26 cellular contexts compared by ENCODE assay signal in the genomic region with DNA sequence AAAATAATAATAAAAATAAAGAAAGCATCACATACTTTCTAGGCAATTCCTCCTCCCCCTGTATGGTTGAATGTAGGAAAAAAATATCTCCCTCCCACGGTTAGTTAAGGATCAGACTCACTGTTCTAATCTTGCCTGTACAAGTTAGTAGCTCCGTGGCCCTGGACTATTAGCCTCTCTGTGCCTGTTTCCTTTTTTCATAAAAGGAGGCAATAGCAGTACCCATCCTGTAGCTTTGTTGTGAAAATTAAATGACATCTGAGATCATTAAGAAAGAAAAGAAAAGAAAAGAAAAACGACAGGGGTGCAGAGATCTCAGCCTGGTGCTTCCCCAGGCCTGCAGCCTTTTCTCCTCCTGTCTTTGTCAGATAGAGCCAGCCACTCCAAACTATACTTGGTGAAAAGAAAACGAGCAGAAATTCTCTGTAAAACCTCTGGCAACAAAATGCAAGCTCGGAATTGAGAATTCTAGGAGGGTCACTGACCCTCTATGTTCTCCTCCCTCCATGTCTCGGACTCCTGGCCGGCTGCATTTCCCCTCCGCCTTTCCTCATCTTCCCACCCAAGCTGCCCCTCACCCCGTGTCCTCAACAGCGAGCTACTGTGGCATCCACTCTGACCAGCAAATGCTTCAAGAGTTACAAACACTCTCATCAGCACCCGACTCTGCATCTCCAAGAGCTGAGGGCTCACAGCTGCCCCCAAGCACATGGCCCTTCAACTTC. TPM values are rescaled to one million over a fixed set of nuclear protein-coding genes. Genes with fewer than 3 reads are reported as not detected.
A peak's percentile ranks its signal among the peaks of the same experiment; 100 is the strongest.
DNase-seq lines count a peak whose midpoint lies in the region; ATAC-seq and TF ChIP-seq lines count a peak whose summit lies in the region.
"Had no signal": no experiment of that assay in that cellular context is flagged by ENCODE, and none has a peak within 500 bp of the region (broad histone marks: within the 10 kb centered on the region; RNA-seq: fewer than 3 reads in every experiment).

No MANE protein-coding gene starts in this region.

- H2AFZ ChIP-seq in GM23338: no peak overlapping the region
- no peak overlapping the region for H2AFZ ChIP-seq in PC-9

- peaks cover 23% of the 10 kb centered on the region for H3K36me3 Mint-ChIP-seq in GM23338 (ENCODE audit: low read depth)
- peaks cover 20% of the 10 kb centered on the region for H3K36me3 Mint-ChIP-seq in progenitor cell of endocrine pancreas (ENCODE audit: insufficient read depth)
- H3K36me3 Mint-ChIP-seq: activated naive CD4-positive, alpha-beta T cell treated with anti-CD3 and anti-CD28 coated beads, Interleukin-2, amount 50 U/mL, for 24 hours; CD4-positive, CD25-positive, alpha-beta regulatory T cell; memory B cell had no signal

- WGBS in esophagus squamous epithelium, 2 donors: 53 to 56% methylated on average over 11 of the region's 11 CpGs

- H3K4me3 ChIP-seq in GM23338: no peak overlapping the region
- H3K4me3 ChIP-seq in PC-9: peak overlapping the region; percentile 15; the same call in 1 of the 2 replicates
- H3K4me3 ChIP-seq in esophagus squamous epithelium: no peak overlapping the region
- H3K4me3 ChIP-seq: testis, vagina had no signal

- ATAC-seq in GM23338: no peak
- ATAC-seq in stimulated activated naive CD8-positive, alpha-beta T cell treated with anti-CD3 and anti-CD28 coated beads, Interleukin-15, Interleukin-2, amounts not matched to agents 100 U/mL and 50 U/mL, for 24 hours: no peak
- ATAC-seq: left colon had no signal

- H3K4me3 Mint-ChIP-seq in GM23338 (peak overlapping the region; percentile 31), progenitor cell of endocrine pancreas (ENCODE audit: low read depth) (no peak overlapping the region)
- H3K4me3 Mint-ChIP-seq: activated naive CD4-positive, alpha-beta T cell treated with anti-CD3 and anti-CD28 coated beads, Interleukin-2, amount 50 U/mL, for 24 hours; CD4-positive, CD25-positive, alpha-beta regulatory T cell; memory B cell had no signal

- H3K4me1 Mint-ChIP-seq in GM23338 (peaks cover 50% of the 10 kb centered on the region), progenitor cell of endocrine pancreas (ENCODE audit: low read depth) (peaks cover 32% of the 10 kb centered on the region)
- H3K4me1 Mint-ChIP-seq: activated naive CD4-positive, alpha-beta T cell treated with anti-CD3 and anti-CD28 coated beads, Interleukin-2, amount 50 U/mL, for 24 hours; CD4-positive, CD25-positive, alpha-beta regulatory T cell; memory B cell had no signal

- H3K4me1 ChIP-seq in GM23338 (ENCODE audit: insufficient read depth) (peaks cover 28% of the 10 kb centered on the region), PC-9 (replicated peaks; ENCODE audit: insufficient read depth) (peaks cover 83% of the 10 kb centered on the region), esophagus squamous epithelium (peaks cover 36 to 93% (median 54%) of the 10 kb centered on the region in 3 donors)
- H3K4me1 ChIP-seq: testis had no signal

- H4K20me1 ChIP-seq in GM23338 (replicated peaks; ENCODE audit: insufficient read depth) (peaks cover 11% of the 10 kb centered on the region), PC-9 (ENCODE audit: insufficient read depth) (peaks cover 86% of the 10 kb centered on the region)

- TF ChIP-seq CTCF in GM23338 (conservative IDR thresholded peaks at IDR 0.05; ENCODE audit: low read depth in 2 of 2) (no peak), PC-9 (conservative IDR thresholded peaks at IDR 0.05) (no peak), esophagus squamous epithelium (IDR thresholded peaks at IDR 0.05) (no peak), progenitor cell of endocrine pancreas (IDR thresholded peaks at IDR 0.05; ENCODE audit: unreplicated experiment) (no peak)

- no peaks in the 10 kb centered on the region for H3K27me3 ChIP-seq in GM23338 (ENCODE audit: insufficient read depth)
- H3K27me3 ChIP-seq in PC-9 (ENCODE audit: insufficient read depth, low read depth): no peaks in the 10 kb centered on the region
- no peaks in the 10 kb centered on the region for H3K27me3 ChIP-seq in esophagus squamous epithelium
- H3K27me3 ChIP-seq: foreskin keratinocyte, testis, vagina had no signal

- H3F3A ChIP-seq in GM23338 (replicated peaks; ENCODE audit: low read depth) (0 out of 2 replicates have a peak, but pooled peaks cover 3% of the 10 kb centered on the region), PC-9 (ENCODE audit: insufficient read depth, low read depth) (peaks cover 92% of the 10 kb centered on the region)

- H3K27me3 Mint-ChIP-seq in GM23338 (ENCODE audit: insufficient read depth, low read depth, poor library complexity): peaks cover 18% of the 10 kb centered on the region
- H3K27me3 Mint-ChIP-seq in progenitor cell of endocrine pancreas: no peaks in the 10 kb centered on the region
- H3K27me3 Mint-ChIP-seq: activated naive CD4-positive, alpha-beta T cell treated with anti-CD3 and anti-CD28 coated beads, Interleukin-2, amount 50 U/mL, for 24 hours had no signal

- TF ChIP-seq POLR2A in esophagus squamous epithelium (IDR thresholded peaks at IDR 0.05): no peak

- DNase-seq in GM23338 (ENCODE audit: low spot score) (no peak), PC-9 (no peak), esophagus squamous epithelium (lab: John Stamatoyannopoulos, UW) (no peak), progenitor cell of endocrine pancreas (ENCODE audit: low spot score, unreplicated experiment) (no peak), GDM1 (lab: John Stamatoyannopoulos, UW) (no peak), caudate nucleus (lab: John Stamatoyannopoulos, UW) (no peak), COLO829 (ENCODE audit: low spot score) (no peak)
- DNase-seq in stimulated activated naive CD8-positive, alpha-beta T cell treated with anti-CD3 and anti-CD28 coated beads, Interleukin-15, Interleukin-2, amounts not matched to agents 100 U/mL and 50 U/mL, for 24 hours: no peak
- DNase-seq: activated CD4-positive, alpha-beta T cell treated with anti-CD3 and anti-CD28 coated beads, Interleukin-2, amount 50 U/mL, for 48 hours; amygdala; CD4-positive, CD25-positive, alpha-beta regulatory T cell; DMS 273 treated with DMSO at 0.1 percent for 48 hours; effector CD8-positive, alpha-beta T cell; erythroblast; foreskin keratinocyte; IMR-90; left colon; NCI-H1092; NCI-H187; stimulated activated naive CD4-positive, alpha-beta T cell treated with Interleukin-2 at 50 U/mL for 16 hours; T-helper 1 cell; testis had no signal

- H3K79me2 ChIP-seq in GM23338 (replicated peaks; ENCODE audit: insufficient read depth): peaks cover 16% of the 10 kb centered on the region
- H3K79me2 ChIP-seq in PC-9 (ENCODE audit: low read depth): peaks cover 99% of the 10 kb centered on the region

- CTCF ChIA-PET in PC-9 (lab: Charles Lee): no interaction called here

- no peak overlapping the region for H3K27ac Mint-ChIP-seq in GM23338
- peak overlapping the region; percentile 39 for H3K27ac Mint-ChIP-seq in progenitor cell of endocrine pancreas
- H3K27ac Mint-ChIP-seq: activated naive CD4-positive, alpha-beta T cell treated with anti-CD3 and anti-CD28 coated beads, Interleukin-2, amount 50 U/mL, for 24 hours; memory B cell had no signal

- POLR2A ChIA-PET in PC-9 (lab: Charles Lee; ENCODE audit: unreplicated experiment): interaction anchor here (0.7 kb wide), 1 partner anchor 89 kb away, joined by 4 read pairs; no protein-coding TSS in a partner anchor

- H3K9me3 ChIP-seq in PC-9 (ENCODE audit: insufficient read depth, low read depth) (no peaks in the 10 kb centered on the region), esophagus squamous epithelium (no peaks in the 10 kb centered on the region)
- H3K9me3 ChIP-seq: testis, vagina had no signal

- BruUV-seq in PC-9 (replicated peaks; lab: Mats Ljungman, UMichigan): no TSS peak

- no peaks in the 10 kb centered on the region for H3K36me3 ChIP-seq in GM23338 (ENCODE audit: insufficient read depth)
- peaks cover 51% of the 10 kb centered on the region for H3K36me3 ChIP-seq in PC-9 (ENCODE audit: low read depth)
- peaks cover 0 to 69% (median 0%) of the 10 kb centered on the region in 3 donors for H3K36me3 ChIP-seq in esophagus squamous epithelium
- H3K36me3 ChIP-seq: vagina had no signal

- H3K4me2 ChIP-seq in GM23338 (peak overlapping the region; percentile 60; the same call in 1 of the 2 replicates), PC-9 (peak overlapping the region; percentile 74)

- H3K9me3 Mint-ChIP-seq in GM23338 (no peaks in the 10 kb centered on the region; the same call in 2 of the 3 replicates), progenitor cell of endocrine pancreas (ENCODE audit: low read depth) (no peaks in the 10 kb centered on the region)
- H3K9me3 Mint-ChIP-seq: activated naive CD4-positive, alpha-beta T cell treated with anti-CD3 and anti-CD28 coated beads, Interleukin-2, amount 50 U/mL, for 24 hours; memory B cell had no signal

- intact Hi-C loops in PC-9 (cut with micrococcal nuclease; ENCODE audit: unreplicated experiment): loop anchor here (5.0 kb wide), 1 partner anchor 36 kb away; no protein-coding TSS in a partner anchor
- intact Hi-C loops in esophagus squamous epithelium (cut with DNase I): no loop called here

- H3K27ac ChIP-seq in GM23338 (ENCODE audit: low read depth) (no peak overlapping the region), PC-9 (peak overlapping the region; percentile 75), esophagus squamous epithelium (peak overlapping the region in 3 of 4 donors; percentile 85 to 94 (median 89)), caudate nucleus (ENCODE audit: low read depth, low read length) (no peak overlapping the region)
- H3K27ac ChIP-seq: foreskin keratinocyte, testis, vagina had no signal

- H3K9me2 ChIP-seq in GM23338 (ENCODE audit: insufficient read depth): no peaks in the 10 kb centered on the region
- H3K9me2 ChIP-seq in PC-9 (ENCODE audit: insufficient read depth): no peaks in the 10 kb centered on the region

TF ChIP-seq in GM23338, 12 proteins besides CTCF, POLR2A, EP300 and RAD21 (continues in another document):
- no peak for TF ChIP-seq ZNF331 (CRISPR knock-in tag; IDR thresholded peaks at IDR 0.05; ENCODE audit: low read depth)
- no peak for TF ChIP-seq ZNF114 (CRISPR knock-in tag; IDR thresholded peaks at IDR 0.05)
- TF ChIP-seq NANOG (IDR thresholded peaks at IDR 0.05; ENCODE audit: borderline replicate concordance): no peak
- no peak for TF ChIP-seq EZH2phosphoT487 (IDR thresholded peaks at IDR 0.05; ENCODE audit: unreplicated experiment)
- TF ChIP-seq POLR2AphosphoS5 (IDR thresholded peaks at IDR 0.05; ENCODE audit: low read depth): no peak

RNA-seq across cellular contexts. Expression of a gene that starts 13.7 kb away (rescaled TPM):
- 9.2 and 9.9 TPM in 2 replicates for total RNA-seq in GM23338 (2014; rRNA removed; shearing (Covaris generic))
- 2.5 and 2.7 TPM in 2 replicates for polyA plus RNA-seq in GM23338 (2016; fragmentation: Nextera tagmentation; extraction: Ambion mirVana)
- total RNA-seq in PC-9 (2021) (30.1 and 39.3 TPM in 2 replicates), esophagus squamous epithelium (10 to 100 TPM; 41.1 to 93.5 (median 68.8) TPM), progenitor cell of endocrine pancreas (28.9 and 30.1 TPM in 2 replicates)
- total RNA-seq: pulmonary artery endothelial cell had no signal

Comparison
In these comparisons a context has a peak if more than half of its experiments do, and no peak if none do; other contexts are left out.
1. H3K27ac ChIP-seq: peak in PC-9 (single experiment) and esophagus squamous epithelium (3 of 4); none in GM23338 (single experiment) and caudate nucleus (single experiment).